Comparison of ENCODE assay signal across 8 cellular contexts in the genomic region with DNA sequence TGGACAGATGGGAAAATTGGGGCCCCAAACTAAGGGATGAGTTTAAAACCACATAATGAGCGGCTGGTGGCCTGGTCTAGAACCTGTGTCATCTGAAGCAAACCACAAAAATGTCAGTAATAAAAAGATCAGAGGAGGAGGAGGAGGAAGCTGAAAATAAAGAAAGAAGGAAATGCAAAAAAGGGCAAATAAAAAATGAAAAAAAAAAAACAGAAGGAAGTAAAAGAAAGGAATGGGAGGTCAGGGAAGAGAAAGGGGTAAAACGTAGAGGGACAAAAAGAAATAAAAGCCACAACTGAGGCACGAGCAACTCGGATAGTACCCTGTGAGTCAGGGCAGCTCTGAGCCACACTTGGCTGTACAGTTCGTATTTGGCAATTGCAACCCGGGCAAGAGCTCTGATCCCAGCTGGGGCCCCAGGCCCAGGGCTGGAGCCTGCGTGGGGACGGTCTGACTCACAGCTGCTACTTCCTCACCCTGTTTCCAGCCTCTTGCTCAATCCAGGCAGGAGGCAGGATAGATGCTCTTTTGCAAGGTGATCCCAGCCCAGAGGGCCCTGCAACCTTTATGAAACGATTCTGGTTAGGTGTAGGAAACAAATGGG.
A peak's percentile ranks its signal among the peaks of the same experiment; 100 is the strongest.
DNase-seq lines count a peak whose midpoint lies in the region; ATAC-seq, FAIRE-seq and TF ChIP-seq lines count a peak whose summit lies in the region.

No MANE protein-coding gene starts in this region.

- TF ChIP-seq CTCF in fibroblast of pulmonary artery (IDR thresholded peaks at IDR 0.05; ENCODE audit: low read length, missing control alignments) = no peak
- TF ChIP-seq CTCF in D721Med (IDR thresholded peaks at IDR 0.05; ENCODE audit: insufficient read depth, missing control alignments) = no peak

- H3K4me3 ChIP-seq in fibroblast of pulmonary artery (replicated peaks; ENCODE audit: low read depth, low read length) = no peak overlapping the region

- DNase-seq in ELF-1 (ENCODE audit: low read depth, low spot score) (peak; percentile 39), RCC 7860 (ENCODE audit: low spot score) (peak; percentile 94), fibroblast of pulmonary artery (ENCODE audit: low read depth) (peak; percentile 97), pons (ENCODE audit: low spot score) (peak; percentile 25), D721Med (ENCODE audit: insufficient read length, low spot score) (no peak)

- FAIRE-seq in RCC 7860 (lab: Jason Lieb, UNC) = peak; percentile 93
- no peak for FAIRE-seq in D721Med (lab: Jason Lieb, UNC)

- ATAC-seq in GM19328 (IDR thresholded peaks at IDR 0.05; ENCODE audit: unreplicated experiment) (no peak), HG03354 (IDR thresholded peaks at IDR 0.05; ENCODE audit: poor library complexity, severe bottlenecking, unreplicated experiment) (no peak), GM21515 (IDR thresholded peaks at IDR 0.05; ENCODE audit: unreplicated experiment) (no peak)
